ENCODE assay signal across 23 cellular contexts in the genomic region with DNA sequence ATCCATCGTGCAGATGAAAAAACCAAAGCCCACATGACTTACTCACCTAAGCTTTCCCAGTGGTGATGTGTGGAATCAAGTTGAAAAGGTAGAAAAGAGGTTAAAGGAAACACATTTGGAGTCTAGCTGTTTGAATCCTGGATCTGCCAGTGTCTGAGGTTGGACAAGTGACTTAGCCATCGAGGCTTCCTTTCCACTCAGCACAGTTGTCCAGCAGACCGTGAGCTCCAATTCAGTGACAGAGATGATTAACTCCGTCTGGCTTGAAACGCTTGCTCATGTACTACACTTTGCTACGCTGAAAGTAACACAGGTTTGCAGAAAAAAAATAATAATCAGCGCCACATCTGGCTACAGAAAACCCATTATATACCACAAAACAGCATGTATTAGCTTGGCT.
"Had no signal": no experiment of that assay in that cellular context is flagged by ENCODE, and none has a peak within 500 bp of the region (broad histone marks: within the 10 kb centered on the region; RNA-seq: fewer than 3 reads in every experiment).

No MANE protein-coding gene starts in this region.

- DNase-seq: activated gamma-delta T cell treated with Interleukin-2 at 50 U/mL for 16 hours; activated T-cell treated with anti-CD3 and anti-CD28 coated beads, Interleukin-2, amount 50 U/mL, for 1 hour; aorta; brain microvascular endothelial cell; central memory CD4-positive, alpha-beta T cell; gastrocnemius medialis; islet precursor cell; left colon; naive thymus-derived CD4-positive, alpha-beta T cell; right lobe of liver; stimulated activated CD4-positive, alpha-beta T cell treated with anti-CD3 and anti-CD28 coated beads, Interleukin-15, amount 100 ng/mL, for 24 hours; stomach; T1000 had no signal

- H3K4me1 ChIP-seq: gastrocnemius medialis, right lobe of liver had no signal

- H3K27ac ChIP-seq: brain microvascular endothelial cell, esophagus muscularis mucosa, right lobe of liver, stomach, suprapubic skin, tibial nerve had no signal

- H3K4me3 ChIP-seq: esophagus muscularis mucosa, gastrocnemius medialis, lung, right lobe of liver, smooth muscle cell, stomach, suprapubic skin, tibial nerve had no signal

- H3K4me2 ChIP-seq: smooth muscle cell had no signal

- ATAC-seq: left colon; naive thymus-derived CD4-positive, alpha-beta T cell; right lobe of liver; stimulated activated memory B cell treated with anti-CD40 and anti-IgM and Interleukin-4, amounts not matched to agents 10 μg/mL and 1 μg/mL and 100 μg/mL, for 72 hours; WTC11 had no signal

- H3K27ac Mint-ChIP-seq: activated naive CD4-positive, alpha-beta T cell treated with anti-CD3 and anti-CD28 coated beads, Interleukin-2, amount 50 U/mL, for 24 hours; naive thymus-derived CD4-positive, alpha-beta T cell; progenitor cell of endocrine pancreas; stimulated activated memory B cell treated with anti-CD40 and anti-IgM and Interleukin-4, amounts not matched to agents 10 μg/mL and 1 μg/mL and 100 μg/mL, for 72 hours; T-helper 1 cell treated with Interleukin-12 subunit alpha and Interleukin-12 subunit beta and Interleukin-4 antibody, amounts not matched to agents 30 μg/mL and 1 μg/mL, for 36 hours; WTC11 had no signal

- H3K9me3 ChIP-seq: esophagus muscularis mucosa, gastrocnemius medialis, right lobe of liver, suprapubic skin, tibial nerve had no signal

- H3K4me3 Mint-ChIP-seq: activated naive CD4-positive, alpha-beta T cell treated with anti-CD3 and anti-CD28 coated beads, Interleukin-2, amount 50 U/mL, for 24 hours; naive thymus-derived CD4-positive, alpha-beta T cell; stimulated activated memory B cell treated with anti-CD40 and anti-IgM and Interleukin-4, amounts not matched to agents 10 μg/mL and 1 μg/mL and 100 μg/mL, for 72 hours; T-helper 1 cell treated with Interleukin-12 subunit alpha and Interleukin-12 subunit beta and Interleukin-4 antibody, amounts not matched to agents 30 μg/mL and 1 μg/mL, for 36 hours; WTC11 had no signal

- H3K36me3 ChIP-seq: brain microvascular endothelial cell, esophagus muscularis mucosa, gastrocnemius medialis, right lobe of liver, stomach, suprapubic skin, tibial nerve had no signal

- H3K27me3 Mint-ChIP-seq: stimulated activated memory B cell treated with anti-CD40 and anti-IgM and Interleukin-4, amounts not matched to agents 10 μg/mL and 1 μg/mL and 100 μg/mL, for 72 hours had no signal

- H3K4me1 Mint-ChIP-seq: activated naive CD4-positive, alpha-beta T cell treated with anti-CD3 and anti-CD28 coated beads, Interleukin-2, amount 50 U/mL, for 24 hours; stimulated activated memory B cell treated with anti-CD40 and anti-IgM and Interleukin-4, amounts not matched to agents 10 μg/mL and 1 μg/mL and 100 μg/mL, for 72 hours; WTC11 had no signal

- H3K36me3 Mint-ChIP-seq: activated naive CD4-positive, alpha-beta T cell treated with anti-CD3 and anti-CD28 coated beads, Interleukin-2, amount 50 U/mL, for 24 hours; stimulated activated memory B cell treated with anti-CD40 and anti-IgM and Interleukin-4, amounts not matched to agents 10 μg/mL and 1 μg/mL and 100 μg/mL, for 72 hours; WTC11 had no signal

- H3K9me3 Mint-ChIP-seq: activated naive CD4-positive, alpha-beta T cell treated with anti-CD3 and anti-CD28 coated beads, Interleukin-2, amount 50 U/mL, for 24 hours; stimulated activated memory B cell treated with anti-CD40 and anti-IgM and Interleukin-4, amounts not matched to agents 10 μg/mL and 1 μg/mL and 100 μg/mL, for 72 hours; T-helper 1 cell treated with Interleukin-12 subunit alpha and Interleukin-12 subunit beta and Interleukin-4 antibody, amounts not matched to agents 30 μg/mL and 1 μg/mL, for 36 hours; WTC11 had no signal

- H3K27me3 ChIP-seq: brain microvascular endothelial cell, esophagus muscularis mucosa, gastrocnemius medialis, right lobe of liver, stomach, suprapubic skin, tibial nerve had no signal
